ENCODE assay signal across 1 cellular context in genomic region chr14:81519200-81519998, GRCh38.
A peak's percentile ranks its signal among the peaks of the same experiment; 100 is the strongest.
TF ChIP-seq lines count a peak whose summit lies in the region.

No MANE protein-coding gene starts in this region.

TF ChIP-seq in liver, 16 proteins besides CTCF, POLR2A, EP300 and RAD21 (continued from another document):
- peak; percentile 6 for TF ChIP-seq REST (IDR thresholded peaks at IDR 0.05)
